Comparison of ENCODE assay signal across 1 cellular context in genomic region chr10:35390441-35390840, GRCh38.
TF ChIP-seq lines count a peak whose summit lies in the region.

No MANE protein-coding gene starts in this region.

TF ChIP-seq in K562, 482 proteins besides CTCF, POLR2A, EP300 and RAD21 (continued from another document):
- TF ChIP-seq RFX7 (CRISPR knock-in tag; IDR thresholded peaks at IDR 0.05) (no peak), PKNOX1 (IDR thresholded peaks at IDR 0.05) (peak; percentile 75)
